Comparison of ENCODE assay signal across 16 cellular contexts in genomic region chr4:83438719-83439118, GRCh38. TPM values are rescaled to one million over a fixed set of nuclear protein-coding genes. Genes with fewer than 3 reads are reported as not detected.
DNase-seq lines count a peak whose midpoint lies in the region; ATAC-seq and TF ChIP-seq lines count a peak whose summit lies in the region.
"Had no signal": no experiment of that assay in that cellular context is flagged by ENCODE, and none has a peak within 500 bp of the region (broad histone marks: within the 10 kb centered on the region; RNA-seq: fewer than 3 reads in every experiment).

No MANE protein-coding gene starts in this region.

- POLR2A ChIA-PET in CD8-positive, alpha-beta memory T cell (lab: Charles Lee) = interaction anchor here (0.5 kb wide), 1 partner anchor 1931 kb away, joined by 4 read pairs; no protein-coding TSS in a partner anchor

- no peaks in the 10 kb centered on the region for H3K27me3 Mint-ChIP-seq in endothelial cell (ENCODE audit: unreplicated experiment)
- no peaks in the 10 kb centered on the region for H3K27me3 Mint-ChIP-seq in stimulated activated naive B cell treated with anti-CD40 and anti-IgM and Interleukin-4, amounts not matched to agents 10 μg/mL and 1 μg/mL and 100 μg/mL, for 72 hours
- no peaks in the 10 kb centered on the region for H3K27me3 Mint-ChIP-seq in CD8-positive, alpha-beta memory T cell

- H3K36me3 ChIP-seq in CD8-positive, alpha-beta memory T cell (ENCODE audit: insufficient read depth, low read length) = peaks cover 24% of the 10 kb centered on the region

- no peak for ATAC-seq in stimulated activated naive B cell treated with anti-CD40 and anti-IgM and Interleukin-4, amounts not matched to agents 10 μg/mL and 1 μg/mL and 100 μg/mL, for 72 hours (replicated peaks)
- ATAC-seq in HG03159 (IDR thresholded peaks at IDR 0.05; ENCODE audit: unreplicated experiment) = no peak

- H3K9me3 ChIP-seq in CD8-positive, alpha-beta memory T cell (ENCODE audit: low read length) = no peaks in the 10 kb centered on the region
- H3K9me3 ChIP-seq: BE2C, SJCRH30 had no signal

- H3K27ac ChIP-seq in CD8-positive, alpha-beta memory T cell (ENCODE audit: low read depth, low read length) = no peak overlapping the region
- H3K27ac ChIP-seq: SJCRH30 had no signal

- H3K4me3 ChIP-seq in CD8-positive, alpha-beta memory T cell (ENCODE audit: low read length) = no peak overlapping the region
- H3K4me3 ChIP-seq: SJCRH30 had no signal

- H3K4me1 Mint-ChIP-seq in endothelial cell (ENCODE audit: unreplicated experiment) = no peaks in the 10 kb centered on the region
- H3K4me1 Mint-ChIP-seq in stimulated activated naive B cell treated with anti-CD40 and anti-IgM and Interleukin-4, amounts not matched to agents 10 μg/mL and 1 μg/mL and 100 μg/mL, for 72 hours = peaks cover 9 to 27% of the 10 kb centered on the region in 2 donors
- H3K4me1 Mint-ChIP-seq in CD8-positive, alpha-beta memory T cell = peaks cover 0 to 27% (median 16%) of the 10 kb centered on the region in 3 donors

- no peak overlapping the region for H3K27ac Mint-ChIP-seq in endothelial cell (ENCODE audit: unreplicated experiment)
- peak overlapping the region; percentile 59 for H3K27ac Mint-ChIP-seq in stimulated activated naive B cell treated with anti-CD40 and anti-IgM and Interleukin-4, amounts not matched to agents 10 μg/mL and 1 μg/mL and 100 μg/mL, for 72 hours
- H3K27ac Mint-ChIP-seq in CD8-positive, alpha-beta memory T cell = no peak overlapping the region

- no peaks in the 10 kb centered on the region for H3K27me3 ChIP-seq in CD8-positive, alpha-beta memory T cell (ENCODE audit: insufficient read depth, low read length, poor library complexity, severe bottlenecking)
- H3K27me3 ChIP-seq: BE2C, SJCRH30 had no signal

- CTCF ChIA-PET in CD8-positive, alpha-beta memory T cell (lab: Charles Lee) = interaction anchor here (1.3 kb wide), 1 partner anchor 15 kb away, joined by 3 read pairs; no protein-coding TSS in a partner anchor

- peaks cover 8% of the 10 kb centered on the region for H3K36me3 Mint-ChIP-seq in endothelial cell (ENCODE audit: low read depth, unreplicated experiment)
- peaks cover 19 to 45% of the 10 kb centered on the region in 2 donors for H3K36me3 Mint-ChIP-seq in stimulated activated naive B cell treated with anti-CD40 and anti-IgM and Interleukin-4, amounts not matched to agents 10 μg/mL and 1 μg/mL and 100 μg/mL, for 72 hours
- peaks cover 6 to 69% (median 26%) of the 10 kb centered on the region in 3 donors for H3K36me3 Mint-ChIP-seq in CD8-positive, alpha-beta memory T cell

- DNase-seq in EL (peak; percentile 14), LHCN-M2 (ENCODE audit: low read depth) (peak; percentile 4), endothelial cell (ENCODE audit: low spot score) (no peak), NCI-H748 (lab: John Stamatoyannopoulos, UW; ENCODE audit: unreplicated experiment) (no peak)
- DNase-seq in stimulated activated naive B cell treated with anti-CD40 and anti-IgM and Interleukin-4, amounts not matched to agents 10 μg/mL and 1 μg/mL and 100 μg/mL, for 72 hours = no peak
- no peak for DNase-seq in CD8-positive, alpha-beta memory T cell
- DNase-seq: BE2C, DMS79 treated with DMSO at 0.1 percent for 48 hours, H7, KBM-7, NCI-H1417 treated with DMSO at 0.1 percent for 48 hours, NCI-H1930, NCI-H526 treated with DMSO at 0.1 percent for 48 hours, SJCRH30, SW 1271 had no signal

- H3K9me3 Mint-ChIP-seq in endothelial cell (ENCODE audit: unreplicated experiment) = no peaks in the 10 kb centered on the region
- H3K9me3 Mint-ChIP-seq in stimulated activated naive B cell treated with anti-CD40 and anti-IgM and Interleukin-4, amounts not matched to agents 10 μg/mL and 1 μg/mL and 100 μg/mL, for 72 hours = no peaks in the 10 kb centered on the region
- no peaks in the 10 kb centered on the region for H3K9me3 Mint-ChIP-seq in CD8-positive, alpha-beta memory T cell

- no peaks in the 10 kb centered on the region for H3K4me1 ChIP-seq in CD8-positive, alpha-beta memory T cell (ENCODE audit: insufficient read depth, low read length)
- H3K4me1 ChIP-seq: BE2C, SJCRH30 had no signal

- no peak for TF ChIP-seq CTCF in endothelial cell (IDR thresholded peaks at IDR 0.05; ENCODE audit: unreplicated experiment)

- peak overlapping the region; percentile 9 for H3K4me3 Mint-ChIP-seq in endothelial cell (ENCODE audit: unreplicated experiment)
- no peak overlapping the region for H3K4me3 Mint-ChIP-seq in stimulated activated naive B cell treated with anti-CD40 and anti-IgM and Interleukin-4, amounts not matched to agents 10 μg/mL and 1 μg/mL and 100 μg/mL, for 72 hours
- H3K4me3 Mint-ChIP-seq in CD8-positive, alpha-beta memory T cell = no peak overlapping the region

RNA-seq across cellular contexts. Expression of gene HELQ, which starts 16.9 kb away (rescaled TPM):
- total RNA-seq in LHCN-M2 (2014; rRNA removed) (9.4 and 14.5 TPM in 2 replicates), endothelial cell (ENCODE audit: unreplicated experiment) (14.7 TPM)
- polyA plus RNA-seq in LHCN-M2 (2012) = 4.5 TPM
- 10 to 100 TPM; 14.0 to 15.3 TPM for total RNA-seq in CD8-positive, alpha-beta memory T cell
- polyA plus RNA-seq in CD8-positive, alpha-beta memory T cell = 23.5 TPM

RNA-seq across cellular contexts. Expression of gene MRPS18C, which starts 17.1 kb away (rescaled TPM):
- 22.1 and 23.7 TPM in 2 replicates for total RNA-seq in LHCN-M2 (2014; rRNA removed)
- 39.6 TPM for polyA plus RNA-seq in LHCN-M2 (2012)
- total RNA-seq in endothelial cell (ENCODE audit: unreplicated experiment) = 36.4 TPM
- total RNA-seq in CD8-positive, alpha-beta memory T cell = 10 to 100 TPM; 86.0 to 87.2 TPM
- polyA plus RNA-seq in CD8-positive, alpha-beta memory T cell = 63.6 TPM

RNA-seq across cellular contexts. Expression of gene ABRAXAS1, which starts 46.2 kb away (rescaled TPM):
- total RNA-seq in LHCN-M2 (2014; rRNA removed) (9.0 and 14.2 TPM in 2 replicates), endothelial cell (ENCODE audit: unreplicated experiment) (37.5 TPM)
- polyA plus RNA-seq in LHCN-M2 (2012) = 6.4 TPM
- total RNA-seq in CD8-positive, alpha-beta memory T cell = 10 to 100 TPM; 10.8 to 11.0 TPM
- polyA plus RNA-seq in CD8-positive, alpha-beta memory T cell = 8.1 TPM

Comparison
In these comparisons a context has a peak if more than half of its experiments do, and no peak if none do; other contexts are left out.
1. DNase-seq: peak in EL (single experiment) and LHCN-M2 (single experiment); none in endothelial cell (single experiment), stimulated activated naive B cell treated with anti-CD40 and anti-IgM and Interleukin-4, amounts not matched to agents 10 μg/mL and 1 μg/mL and 100 μg/mL, for 72 hours (single experiment), CD8-positive, alpha-beta memory T cell (0 of 5) and NCI-H748 (single experiment).